In genomic region chr15:72491768-72492167, GRCh38 we compare ENCODE assay signal across 11 cellular contexts. TPM values are rescaled to one million over a fixed set of nuclear protein-coding genes. Genes with fewer than 3 reads are reported as not detected.
DNase-seq lines count a peak whose midpoint lies in the region; ATAC-seq and TF ChIP-seq lines count a peak whose summit lies in the region.
"Had no signal": no experiment of that assay in that cellular context is flagged by ENCODE, and none has a peak within 500 bp of the region (broad histone marks: within the 10 kb centered on the region; RNA-seq: fewer than 3 reads in every experiment).

No MANE protein-coding gene starts in this region.

- H3F3A ChIP-seq in PC-3 (ENCODE audit: low read length, unreplicated experiment): no peaks in the 10 kb centered on the region

- H2BK5ac ChIP-seq in trophoblast cell (ENCODE audit: low read depth, low read length, poor library complexity): no peak overlapping the region

- H3K9me3 ChIP-seq in PC-3 (ENCODE audit: low read length) (no peaks in the 10 kb centered on the region), trophoblast cell (ENCODE audit: insufficient read depth, low read depth, low read length) (no peaks in the 10 kb centered on the region), Peyer's patch (no peaks in the 10 kb centered on the region)

- no CpG with 5 or more reads among the region's 2 CpGs for WGBS in trophoblast cell (ENCODE audit: extremely low coverage, insufficient coverage, insufficient read length)

- TF ChIP-seq CTCF in PC-3 (conservative IDR thresholded peaks at IDR 0.05; ENCODE audit: low read depth, low read length) (no peak), Peyer's patch (IDR thresholded peaks at IDR 0.05) (no peak)

- H3K4me1 ChIP-seq in PC-3 (ENCODE audit: insufficient read depth, low read length) (peaks cover 29% of the 10 kb centered on the region), trophoblast cell (ENCODE audit: control insufficient read depth in 1 of 2, insufficient read depth in 2 of 2, low read length in 2 of 2) (peaks cover under 1% of the 10 kb centered on the region in 2 experiments), Peyer's patch (peaks cover 0 to 21% (median 0%) of the 10 kb centered on the region in 4 donors)

- no peak overlapping the region for H2BK12ac ChIP-seq in trophoblast cell (ENCODE audit: low read length)

- H3K18ac ChIP-seq in trophoblast cell (ENCODE audit: low read length): no peak overlapping the region

- no peak overlapping the region for H4K8ac ChIP-seq in trophoblast cell (ENCODE audit: low read depth, low read length)

- H2AFZ ChIP-seq in PC-3 (ENCODE audit: low read length) (no peak overlapping the region), trophoblast cell (ENCODE audit: insufficient read depth, low read length, poor library complexity) (no peak overlapping the region)

- H4K91ac ChIP-seq in trophoblast cell (ENCODE audit: low read depth, low read length): no peak overlapping the region

- DNase-seq in GM03348 (ENCODE audit: low spot score) (peak; percentile 40), PC-3 (peak; percentile 72), dermis blood vessel endothelial cell (peak; percentile 42), trophoblast cell (no peak), Peyer's patch (no peak), left lobe of liver (ENCODE audit: low spot score) (no peak), DMS153 treated with DMSO at 0.1 percent for 48 hours (lab: John Stamatoyannopoulos, UW; ENCODE audit: unreplicated experiment) (no peak)
- DNase-seq: DMS79 treated with DMSO at 0.1 percent for 48 hours, left colon, NCI-H1417, NCI-H774 had no signal

- peak; percentile 97 for ATAC-seq in PC-3
- ATAC-seq in left lobe of liver: no peak
- ATAC-seq: left colon had no signal

- peak overlapping the region; percentile 87 for H3K4ac ChIP-seq in trophoblast cell (ENCODE audit: low read depth, low read length)

- H3K79me1 ChIP-seq in trophoblast cell (ENCODE audit: low read length): no peaks in the 10 kb centered on the region

- 0 out of 2 replicates have a peak overlapping the region, but pooled peaks have one; percentile 12 for H3K4me2 ChIP-seq in PC-3 (ENCODE audit: low read length)
- no peak overlapping the region for H3K4me2 ChIP-seq in trophoblast cell (ENCODE audit: low read length)

- H3K27ac ChIP-seq in PC-3 (ENCODE audit: low read length): 0 out of 2 replicates have a peak overlapping the region, but pooled peaks have one; percentile 5
- no peak overlapping the region for H3K27ac ChIP-seq in trophoblast cell (ENCODE audit: low read depth, low read length)
- no peak overlapping the region for H3K27ac ChIP-seq in Peyer's patch

- H3K14ac ChIP-seq in trophoblast cell (ENCODE audit: low read length): no peak overlapping the region

- H4K20me1 ChIP-seq in PC-3 (ENCODE audit: low read length): peaks cover 71% of the 10 kb centered on the region

- H3K27me3 ChIP-seq in PC-3 (ENCODE audit: low read length): no peaks in the 10 kb centered on the region
- H3K27me3 ChIP-seq in trophoblast cell (ENCODE audit: insufficient read depth, low read length): no peaks in the 10 kb centered on the region
- H3K27me3 ChIP-seq in Peyer's patch: no peaks in the 10 kb centered on the region

- H3K4me3 ChIP-seq in PC-3 (ENCODE audit: low read length) (no peak overlapping the region), trophoblast cell (ENCODE audit: low read depth, low read length) (no peak overlapping the region), Peyer's patch (no peak overlapping the region)

- intact Hi-C loops in PC-3 (cut with micrococcal nuclease): no loop called here

- no peak overlapping the region for H3K9ac ChIP-seq in PC-3 (ENCODE audit: low read length)
- no peak overlapping the region for H3K9ac ChIP-seq in trophoblast cell (ENCODE audit: low read length)

- POLR2A ChIA-PET in PC-3 (lab: Charles Lee; ENCODE audit: unreplicated experiment): no interaction called here

- H3K23ac ChIP-seq in trophoblast cell (ENCODE audit: low read length): no peak overlapping the region

- H3K36me3 ChIP-seq in PC-3 (ENCODE audit: low read depth, low read length) (0 out of 2 replicates have a peak, but pooled peaks cover 3% of the 10 kb centered on the region), trophoblast cell (ENCODE audit: control insufficient read depth in 1 of 2, insufficient read depth in 2 of 2, low read length in 2 of 2) (peaks cover 0 to 5% of the 10 kb centered on the region in 2 experiments), Peyer's patch (no peaks in the 10 kb centered on the region)

- H2AK5ac ChIP-seq in trophoblast cell (ENCODE audit: low read length): no peak overlapping the region

- H2BK120ac ChIP-seq in trophoblast cell (ENCODE audit: insufficient read depth, low read length, poor library complexity): no peak overlapping the region

- TF ChIP-seq POLR2A in Peyer's patch (IDR thresholded peaks at IDR 0.05): no peak

- CTCF ChIA-PET in PC-3 (lab: Charles Lee): no interaction called here

- H3K79me2 ChIP-seq in PC-3 (ENCODE audit: low read length): peaks cover 99% of the 10 kb centered on the region
- peaks cover 12% of the 10 kb centered on the region for H3K79me2 ChIP-seq in trophoblast cell (ENCODE audit: control insufficient read depth, insufficient read depth, low read length, poor library complexity)

- no peaks in the 10 kb centered on the region for H3K9me2 ChIP-seq in PC-3 (replicated peaks; ENCODE audit: low read length)

- H4K12ac ChIP-seq in trophoblast cell (ENCODE audit: low read depth, low read length): no peak overlapping the region

- BruUV-seq in PC-3 (replicated peaks; lab: Mats Ljungman, UMichigan): no TSS peak

RNA-seq across cellular contexts. Expression of gene ARIH1, which starts 17.6 kb away (rescaled TPM):
- total RNA-seq in PC-3 (2014; rRNA removed) (63.0 and 75.0 TPM in 2 replicates), dermis blood vessel endothelial cell (38.6 and 50.4 TPM in 2 replicates), Peyer's patch (10 to 100 TPM; 42.3 to 81.7 (median 52.3) TPM), left lobe of liver (65.9 TPM)
- 204 and 206 TPM in 2 replicates for polyA plus RNA-seq in trophoblast cell (2013)

Comparison
In these comparisons a context has a peak if more than half of its experiments do, and no peak if none do; other contexts are left out.
1. DNase-seq: peak in GM03348 (single experiment), PC-3 (single experiment) and dermis blood vessel endothelial cell (single experiment); none in trophoblast cell (0 of 2), Peyer's patch (0 of 3), left lobe of liver (single experiment) and DMS153 treated with DMSO at 0.1 percent for 48 hours (single experiment).